1 cellular context compared by ENCODE assay signal in genomic region chr11:116833816-116834534, GRCh38.
TF ChIP-seq lines count a peak whose summit lies in the region.

No MANE protein-coding gene starts in this region.

TF ChIP-seq in HepG2, 621 proteins besides CTCF, POLR2A, EP300 and RAD21 (continued from another document and continues in another):
- no peak for TF ChIP-seq PRPF4 (IDR thresholded peaks at IDR 0.05; ENCODE audit: low read depth, low read length, poor library complexity, severe bottlenecking)
- no peak; the same call in 1 of the 2 replicates for TF ChIP-seq PHF8 (CRISPR knock-in tag; IDR thresholded peaks at IDR 0.05)
- TF ChIP-seq ZNF143 (CRISPR knock-in tag; IDR thresholded peaks at IDR 0.05) = peak; percentile 10; the same call in 1 of the 2 replicates
- no peak for TF ChIP-seq ZNF318 (CRISPR knock-in tag; IDR thresholded peaks at IDR 0.05)
- TF ChIP-seq ATF7-NPFF (CRISPR knock-in tag; IDR thresholded peaks at IDR 0.05; ENCODE audit: low read depth) = peak; percentile 66; the same call in 1 of the 2 replicates
- no peak for TF ChIP-seq KLF9 (CRISPR knock-in tag; IDR thresholded peaks at IDR 0.05; ENCODE audit: low read depth)
- TF ChIP-seq CBX2 (IDR thresholded peaks at IDR 0.05; ENCODE audit: low read depth, low read length) = no peak
- no peak for TF ChIP-seq CBX2 (CRISPR knock-in tag; IDR thresholded peaks at IDR 0.05; ENCODE audit: low read depth)
- no peak for TF ChIP-seq KDM5A (IDR thresholded peaks at IDR 0.05; ENCODE audit: borderline replicate concordance, low read length)
- TF ChIP-seq ZNF10 (CRISPR knock-in tag; IDR thresholded peaks at IDR 0.05; ENCODE audit: borderline replicate concordance, low read depth) = no peak
- TF ChIP-seq BCL3 (CRISPR knock-in tag; IDR thresholded peaks at IDR 0.05) = no peak
- TF ChIP-seq KAT8 (CRISPR knock-in tag; IDR thresholded peaks at IDR 0.05) = peak; percentile 70
- no peak for TF ChIP-seq RFX3 (CRISPR knock-in tag; IDR thresholded peaks at IDR 0.05)
- TF ChIP-seq GABPA (IDR thresholded peaks at IDR 0.05; ENCODE audit: low read depth, low read length) = no peak
- TF ChIP-seq GABPA (CRISPR knock-in tag; IDR thresholded peaks at IDR 0.05; ENCODE audit: low read depth) = no peak
- TF ChIP-seq ZBTB4 (CRISPR knock-in tag; IDR thresholded peaks at IDR 0.05; ENCODE audit: borderline replicate concordance) = no peak; the same call in 1 of the 2 replicates
- TF ChIP-seq BORCS8-MEF2B (CRISPR knock-in tag; IDR thresholded peaks at IDR 0.05) = peak; percentile 68; the same call in 1 of the 2 replicates
- TF ChIP-seq ZFP90 (CRISPR knock-in tag; IDR thresholded peaks at IDR 0.05; ENCODE audit: borderline replicate concordance) = 0 out of 2 replicates have a peak, but pooled peaks have one; percentile 9
- TF ChIP-seq SMYD3 (CRISPR knock-in tag; IDR thresholded peaks at IDR 0.05) = peak; percentile 77
- TF ChIP-seq ZNF652 (CRISPR knock-in tag; IDR thresholded peaks at IDR 0.05; ENCODE audit: borderline replicate concordance, low read depth) = 0 out of 2 replicates have a peak, but pooled peaks have one; percentile 13
- TF ChIP-seq ARID3A (IDR thresholded peaks at IDR 0.05; ENCODE audit: low read depth, low read length) = no peak
- TF ChIP-seq KAT2B (IDR thresholded peaks at IDR 0.05; ENCODE audit: borderline replicate concordance, low read depth, low read length) = no peak
- no peak for TF ChIP-seq ZKSCAN5 (CRISPR knock-in tag; IDR thresholded peaks at IDR 0.05)
- TF ChIP-seq ZSCAN30 (CRISPR knock-in tag; IDR thresholded peaks at IDR 0.05) = no peak; the same call in 1 of the 2 replicates
- TF ChIP-seq ELF3 (CRISPR knock-in tag; IDR thresholded peaks at IDR 0.05) = peak; percentile 67
- peak; percentile 53; the same call in 1 of the 2 replicates for TF ChIP-seq MXD3 (CRISPR knock-in tag; IDR thresholded peaks at IDR 0.05)
- no peak for TF ChIP-seq ZNF639 (CRISPR knock-in tag; conservative IDR thresholded peaks at IDR 0.05)
- no peak for TF ChIP-seq ISX (CRISPR knock-in tag; conservative IDR thresholded peaks at IDR 0.05)
- no peak for TF ChIP-seq CREBL2 (CRISPR knock-in tag; IDR thresholded peaks at IDR 0.05; ENCODE audit: borderline replicate concordance)
- TF ChIP-seq PRDM10 (CRISPR knock-in tag; IDR thresholded peaks at IDR 0.05; ENCODE audit: low read depth) = no peak; the same call in 1 of the 2 replicates
- no peak; the same call in 1 of the 2 replicates for TF ChIP-seq SMC3 (IDR thresholded peaks at IDR 0.05; ENCODE audit: low read length)
- TF ChIP-seq HNRNPH1 (optimal IDR thresholded peaks at IDR 0.05; ENCODE audit: low read depth, low read length) = no peak
- peak; percentile 27; the same call in 1 of the 2 replicates for TF ChIP-seq ZNF891 (CRISPR knock-in tag; IDR thresholded peaks at IDR 0.05)
- no peak for TF ChIP-seq BCLAF1 (IDR thresholded peaks at IDR 0.05)
